In the genomic region with DNA sequence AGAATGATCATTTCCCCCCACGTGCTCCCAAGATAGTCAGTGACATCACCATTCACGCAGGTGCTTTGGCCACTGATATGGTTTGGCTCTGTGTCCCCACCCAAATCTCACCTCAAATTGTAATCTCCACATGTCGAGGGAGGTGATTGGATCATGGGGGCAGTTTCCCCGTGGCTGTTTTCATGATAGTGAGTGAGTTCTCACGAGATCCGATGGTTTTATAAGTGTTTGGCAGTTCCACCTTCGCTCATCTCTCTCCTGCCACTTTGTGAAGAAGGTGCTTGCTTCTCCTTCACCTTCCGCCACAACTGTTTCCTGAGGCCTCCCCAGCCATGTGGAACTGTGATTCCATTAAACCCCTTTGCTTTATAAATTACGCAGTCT, we compare ENCODE assay signal across 24 cellular contexts.
DNase-seq lines count a peak whose midpoint lies in the region; ATAC-seq and TF ChIP-seq lines count a peak whose summit lies in the region.
"Had no signal": no experiment of that assay in that cellular context is flagged by ENCODE, and none has a peak within 500 bp of the region (broad histone marks: within the 10 kb centered on the region; RNA-seq: fewer than 3 reads in every experiment).

No MANE protein-coding gene starts in this region.

- H3K4me3 ChIP-seq in sigmoid colon = no peak overlapping the region
- H3K4me3 ChIP-seq: SK-N-MC had no signal

- no peak for ATAC-seq in activated naive CD8-positive, alpha-beta T cell treated with anti-CD3 and anti-CD28 coated beads, Interleukin-2, amount 10 ng/mL, durations not matched to agents 7 days and 5 days (ENCODE audit: low read depth)
- no peak for ATAC-seq in activated naive CD8-positive, alpha-beta T cell treated with anti-CD3 and anti-CD28 coated beads, Interleukin-2, amount 50 U/mL, for 24 hours
- ATAC-seq in WTC11 (no peak), HG03039 (IDR thresholded peaks at IDR 0.05; ENCODE audit: unreplicated experiment) (no peak)
- no peak for ATAC-seq in stimulated activated effector memory CD8-positive, alpha-beta T cell treated with anti-CD3 and anti-CD28 coated beads, Interleukin-12 subunit alpha, Interleukin-12 subunit beta, amount 100 ng/mL, for 72 hours
- ATAC-seq: HepG2, Panc1 had no signal

- H3K36me3 Mint-ChIP-seq in activated naive CD8-positive, alpha-beta T cell treated with anti-CD3 and anti-CD28 coated beads, Interleukin-2, amount 10 ng/mL, durations not matched to agents 7 days and 5 days = peaks cover 14% of the 10 kb centered on the region
- peaks cover 36% of the 10 kb centered on the region for H3K36me3 Mint-ChIP-seq in activated naive CD8-positive, alpha-beta T cell treated with anti-CD3 and anti-CD28 coated beads, Interleukin-2, amount 50 U/mL, for 24 hours (ENCODE audit: low read depth)
- H3K36me3 Mint-ChIP-seq in WTC11 = peaks cover 42% of the 10 kb centered on the region
- peaks cover 8% of the 10 kb centered on the region for H3K36me3 Mint-ChIP-seq in stimulated activated effector memory CD8-positive, alpha-beta T cell treated with anti-CD3 and anti-CD28 coated beads, Interleukin-12 subunit alpha, Interleukin-12 subunit beta, amount 100 ng/mL, for 72 hours

- no peak overlapping the region for H3K4me3 Mint-ChIP-seq in activated naive CD8-positive, alpha-beta T cell treated with anti-CD3 and anti-CD28 coated beads, Interleukin-2, amount 10 ng/mL, durations not matched to agents 7 days and 5 days
- no peak overlapping the region for H3K4me3 Mint-ChIP-seq in activated naive CD8-positive, alpha-beta T cell treated with anti-CD3 and anti-CD28 coated beads, Interleukin-2, amount 50 U/mL, for 24 hours
- H3K4me3 Mint-ChIP-seq in WTC11 = no peak overlapping the region
- no peak overlapping the region for H3K4me3 Mint-ChIP-seq in stimulated activated effector memory CD8-positive, alpha-beta T cell treated with anti-CD3 and anti-CD28 coated beads, Interleukin-12 subunit alpha, Interleukin-12 subunit beta, amount 100 ng/mL, for 72 hours
- H3K4me3 Mint-ChIP-seq: CD14-positive monocyte had no signal

- TF ChIP-seq POLR2A in erythroblast (IDR thresholded peaks at IDR 0.05; ENCODE audit: low read length) = no peak
- TF ChIP-seq POLR2A in sigmoid colon (IDR thresholded peaks at IDR 0.05) = no peak

- intact Hi-C loops in sigmoid colon (cut with DNase I) = no loop called here

- H3K9me3 Mint-ChIP-seq in activated naive CD8-positive, alpha-beta T cell treated with anti-CD3 and anti-CD28 coated beads, Interleukin-2, amount 10 ng/mL, durations not matched to agents 7 days and 5 days = peaks cover 7% of the 10 kb centered on the region
- H3K9me3 Mint-ChIP-seq in activated naive CD8-positive, alpha-beta T cell treated with anti-CD3 and anti-CD28 coated beads, Interleukin-2, amount 50 U/mL, for 24 hours = peaks cover 4% of the 10 kb centered on the region
- H3K9me3 Mint-ChIP-seq in WTC11 = peaks cover 21% of the 10 kb centered on the region
- H3K9me3 Mint-ChIP-seq in stimulated activated effector memory CD8-positive, alpha-beta T cell treated with anti-CD3 and anti-CD28 coated beads, Interleukin-12 subunit alpha, Interleukin-12 subunit beta, amount 100 ng/mL, for 72 hours = peaks cover 7% of the 10 kb centered on the region

- CTCF ChIA-PET in WTC11 (lab: Charles Lee) = no interaction called here

- POLR2A ChIA-PET in activated naive CD8-positive, alpha-beta T cell treated with anti-CD3 and anti-CD28 coated beads, Interleukin-2, amount 10 ng/mL, durations not matched to agents 7 days and 5 days (lab: Charles Lee) = no interaction called here
- POLR2A ChIA-PET in WTC11 (lab: Charles Lee) = no interaction called here

- H3K4me1 ChIP-seq in sigmoid colon = no peaks in the 10 kb centered on the region

- 92% methylated on average over 9 of the region's 9 CpGs for WGBS in sigmoid colon, 2 donors

- no peak for DNase-seq in activated naive CD8-positive, alpha-beta T cell treated with anti-CD3 and anti-CD28 coated beads, Interleukin-2, amount 10 ng/mL, durations not matched to agents 7 days and 5 days
- no peak for DNase-seq in activated naive CD8-positive, alpha-beta T cell treated with anti-CD3 and anti-CD28 coated beads, Interleukin-2, amount 50 U/mL, for 24 hours
- DNase-seq in WTC11 (ENCODE audit: low spot score) (no peak), erythroblast (lab: John Stamatoyannopoulos, UW) (peak; percentile 71 to 76), sigmoid colon (no peak)
- DNase-seq in stimulated activated effector memory CD8-positive, alpha-beta T cell treated with anti-CD3 and anti-CD28 coated beads, Interleukin-12 subunit alpha, Interleukin-12 subunit beta, amount 100 ng/mL, for 72 hours (ENCODE audit: low spot score in 2 of 2) = no peak
- no peak for DNase-seq in stimulated activated CD4-positive, alpha-beta T cell treated with anti-CD3 and anti-CD28 coated beads, Interleukin-4, amount 100 ng/mL, for 4 hours
- DNase-seq: 8988T, ACHN, BE2C, DMS153, DND-41, Kasumi-1, NCI-H1092 treated with DMSO at 0.1 percent for 48 hours, NCI-H1436, NCI-H187 treated with DMSO at 0.1 percent for 48 hours, NCI-H2107, SIG-M5 had no signal

- no peaks in the 10 kb centered on the region for H3K36me3 ChIP-seq in sigmoid colon
- H3K36me3 ChIP-seq: BE2C had no signal

- H3K27me3 Mint-ChIP-seq in activated naive CD8-positive, alpha-beta T cell treated with anti-CD3 and anti-CD28 coated beads, Interleukin-2, amount 10 ng/mL, durations not matched to agents 7 days and 5 days = no peaks in the 10 kb centered on the region
- no peaks in the 10 kb centered on the region for H3K27me3 Mint-ChIP-seq in activated naive CD8-positive, alpha-beta T cell treated with anti-CD3 and anti-CD28 coated beads, Interleukin-2, amount 50 U/mL, for 24 hours
- no peaks in the 10 kb centered on the region for H3K27me3 Mint-ChIP-seq in WTC11 (ENCODE audit: low read depth)

- H3K27me3 ChIP-seq in sigmoid colon = no peaks in the 10 kb centered on the region
- H3K27me3 ChIP-seq: BE2C had no signal

- no peak overlapping the region for H3K27ac ChIP-seq in sigmoid colon
- H3K27ac ChIP-seq: RWPE1, SK-N-MC had no signal

- H3K4me1 Mint-ChIP-seq in activated naive CD8-positive, alpha-beta T cell treated with anti-CD3 and anti-CD28 coated beads, Interleukin-2, amount 10 ng/mL, durations not matched to agents 7 days and 5 days = peaks cover 5% of the 10 kb centered on the region
- H3K4me1 Mint-ChIP-seq in activated naive CD8-positive, alpha-beta T cell treated with anti-CD3 and anti-CD28 coated beads, Interleukin-2, amount 50 U/mL, for 24 hours = no peaks in the 10 kb centered on the region
- peaks cover 47% of the 10 kb centered on the region for H3K4me1 Mint-ChIP-seq in WTC11
- H3K4me1 Mint-ChIP-seq in stimulated activated effector memory CD8-positive, alpha-beta T cell treated with anti-CD3 and anti-CD28 coated beads, Interleukin-12 subunit alpha, Interleukin-12 subunit beta, amount 100 ng/mL, for 72 hours = peaks cover 14% of the 10 kb centered on the region
- H3K4me1 Mint-ChIP-seq: CD14-positive monocyte had no signal

- peak overlapping the region; percentile 9 for H3K27ac Mint-ChIP-seq in activated naive CD8-positive, alpha-beta T cell treated with anti-CD3 and anti-CD28 coated beads, Interleukin-2, amount 10 ng/mL, durations not matched to agents 7 days and 5 days
- H3K27ac Mint-ChIP-seq in activated naive CD8-positive, alpha-beta T cell treated with anti-CD3 and anti-CD28 coated beads, Interleukin-2, amount 50 U/mL, for 24 hours = no peak overlapping the region
- H3K27ac Mint-ChIP-seq in WTC11 = peak overlapping the region; percentile 59; the same call in 1 of the 2 replicates
- H3K27ac Mint-ChIP-seq in stimulated activated effector memory CD8-positive, alpha-beta T cell treated with anti-CD3 and anti-CD28 coated beads, Interleukin-12 subunit alpha, Interleukin-12 subunit beta, amount 100 ng/mL, for 72 hours = peak overlapping the region; percentile 5

- TF ChIP-seq CTCF in WTC11 (IDR thresholded peaks at IDR 0.05) = no peak
- no peak for TF ChIP-seq CTCF in sigmoid colon (IDR thresholded peaks at IDR 0.05)

- H3K9me3 ChIP-seq in sigmoid colon = no peaks in the 10 kb centered on the region

- TF ChIP-seq EP300 in sigmoid colon (IDR thresholded peaks at IDR 0.05) = no peak

TF ChIP-seq in WTC11, 78 proteins besides CTCF, POLR2A, EP300 and RAD21 (continues in another document):
- TF ChIP-seq NFATC4 (CRISPR knock-in tag; IDR thresholded peaks at IDR 0.05) = no peak
- no peak for TF ChIP-seq SP1 (CRISPR knock-in tag; conservative IDR thresholded peaks at IDR 0.05)
- no peak for TF ChIP-seq TEAD1 (CRISPR knock-in tag; IDR thresholded peaks at IDR 0.05)
- TF ChIP-seq ZNF232 (CRISPR knock-in tag; IDR thresholded peaks at IDR 0.05) = no peak
- TF ChIP-seq FOXJ3 (CRISPR knock-in tag; IDR thresholded peaks at IDR 0.05; ENCODE audit: borderline replicate concordance) = no peak
- TF ChIP-seq ETV6 (CRISPR knock-in tag; IDR thresholded peaks at IDR 0.05) = no peak
- no peak for TF ChIP-seq OVOL2 (CRISPR knock-in tag; IDR thresholded peaks at IDR 0.05; ENCODE audit: borderline replicate concordance)
- TF ChIP-seq, protein P1, sequence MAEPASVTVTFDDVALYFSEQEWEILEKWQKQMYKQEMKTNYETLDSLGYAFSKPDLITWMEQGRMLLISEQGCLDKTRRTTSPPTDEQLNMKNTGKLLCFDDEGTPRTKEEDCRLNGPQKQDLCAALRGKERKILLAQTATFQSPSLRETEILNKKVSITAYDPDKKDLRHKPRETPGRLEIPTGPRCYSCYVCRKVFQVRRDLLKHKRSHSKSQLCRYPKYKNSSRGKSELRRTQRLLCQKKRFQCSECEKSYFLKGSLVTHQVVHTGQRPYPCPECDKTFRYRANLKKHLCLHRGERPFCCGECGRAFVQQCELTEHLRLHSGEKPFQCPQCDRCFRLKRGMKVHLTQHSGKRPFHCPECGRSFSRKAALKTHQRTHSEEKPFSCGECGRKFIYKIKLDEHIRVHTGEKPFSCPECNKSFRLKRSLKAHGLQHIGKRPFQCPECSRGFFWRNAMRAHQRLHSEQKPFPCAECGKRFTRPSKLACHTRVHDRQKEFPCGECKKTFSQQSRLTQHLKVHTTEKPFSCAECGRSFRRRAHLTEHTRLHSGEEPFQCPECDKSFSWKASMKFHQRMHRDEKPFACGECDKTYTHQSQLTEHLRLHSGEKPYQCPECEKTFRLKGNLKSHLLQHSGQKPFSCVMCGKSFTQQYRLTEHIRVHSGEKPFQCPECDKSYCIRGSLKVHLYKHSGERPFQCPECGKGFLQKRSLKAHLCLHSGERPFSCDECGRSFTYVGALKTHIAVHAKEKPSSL (CRISPR knock-in tag; conservative IDR thresholded peaks at IDR 0.05) = no peak

Comparison
In these comparisons a context has a peak if more than half of its experiments do, and no peak if none do; other contexts are left out.
1. DNase-seq: peak in erythroblast (2 of 2); none in activated naive CD8-positive, alpha-beta T cell treated with anti-CD3 and anti-CD28 coated beads, Interleukin-2, amount 10 ng/mL, durations not matched to agents 7 days and 5 days (single experiment), activated naive CD8-positive, alpha-beta T cell treated with anti-CD3 and anti-CD28 coated beads, Interleukin-2, amount 50 U/mL, for 24 hours (single experiment), WTC11 (single experiment), stimulated activated effector memory CD8-positive, alpha-beta T cell treated with anti-CD3 and anti-CD28 coated beads, Interleukin-12 subunit alpha, Interleukin-12 subunit beta, amount 100 ng/mL, for 72 hours (0 of 2), stimulated activated CD4-positive, alpha-beta T cell treated with anti-CD3 and anti-CD28 coated beads, Interleukin-4, amount 100 ng/mL, for 4 hours (0 of 2) and sigmoid colon (single experiment).